8 cellular contexts compared by ENCODE assay signal in genomic region chrX:48025561-48025960, GRCh38. TPM values are rescaled to one million over a fixed set of nuclear protein-coding genes. Genes with fewer than 3 reads are reported as not detected.
DNase-seq lines count a peak whose midpoint lies in the region; ATAC-seq, FAIRE-seq and TF ChIP-seq lines count a peak whose summit lies in the region.

No MANE protein-coding gene starts in this region.

- H3K9me3 Mint-ChIP-seq in brain: peaks cover 0 to 6% (median 2%) of the 10 kb centered on the region in 5 experiments

- TF ChIP-seq CTCF in Loucy (conservative IDR thresholded peaks at IDR 0.05; ENCODE audit: low read length) (peak; percentile 60), brain (conservative IDR thresholded peaks at IDR 0.05) (peak; percentile 56 to 62)

- H3K4me1 ChIP-seq in Loucy (ENCODE audit: insufficient read depth, low read length, poor library complexity, severe bottlenecking): peaks cover 2% of the 10 kb centered on the region

- H4K20me1 ChIP-seq in Loucy (ENCODE audit: insufficient read depth, low read length, poor library complexity, severe bottlenecking): no peaks in the 10 kb centered on the region

- peak overlapping the region; percentile 65 to 90 (median 83) for H3K27ac Mint-ChIP-seq in brain

- H3K9me3 ChIP-seq in Loucy (ENCODE audit: insufficient read depth, low read depth, low read length): no peaks in the 10 kb centered on the region

- H3K36me3 Mint-ChIP-seq in brain: no peaks in the 10 kb centered on the region

- H3K4me2 ChIP-seq in Loucy (ENCODE audit: low read depth, low read length, poor library complexity, severe bottlenecking): no peak overlapping the region

- H3K27me3 Mint-ChIP-seq in brain: no peaks in the 10 kb centered on the region

- peak; percentile 32 for DNase-seq in activated gamma-delta T cell treated with Interleukin-2 at 50 U/mL for 16 hours
- DNase-seq in activated gamma-delta T cell (lab: John Stamatoyannopoulos, UW): no peak
- DNase-seq in RPMI7951 (ENCODE audit: low read depth): peak; percentile 74
- peak; percentile 22 to 33 for DNase-seq in stimulated activated CD4-positive, alpha-beta T cell treated with anti-CD3 and anti-CD28 coated beads, Interleukin-2, amount 100 ng/mL, for 24 hours

- H2AFZ ChIP-seq in Loucy (ENCODE audit: low read length): no peak overlapping the region

- FAIRE-seq in islet of Langerhans (lab: Jason Lieb, UNC): peak; percentile 84

- H3K79me2 ChIP-seq in Loucy (ENCODE audit: insufficient read depth, low read length): no peaks in the 10 kb centered on the region

- H3K4me3 ChIP-seq in Loucy (ENCODE audit: low read length, poor library complexity, severe bottlenecking): no peak overlapping the region

- H3K27me3 ChIP-seq in Loucy (ENCODE audit: insufficient read depth, low read length, poor library complexity, severe bottlenecking): no peaks in the 10 kb centered on the region

- ATAC-seq in HG03135 (IDR thresholded peaks at IDR 0.05; ENCODE audit: unreplicated experiment): no peak

- H3K9ac ChIP-seq in Loucy (ENCODE audit: low read depth, low read length, poor library complexity, severe bottlenecking): no peak overlapping the region

- peak overlapping the region; percentile 26 to 79 (median 52) for H3K4me3 Mint-ChIP-seq in brain

- H3K4me1 Mint-ChIP-seq in brain: peaks cover 17% of the 10 kb centered on the region

- no peaks in the 10 kb centered on the region for H3K9me2 ChIP-seq in Loucy (replicated peaks; ENCODE audit: low read depth, low read length)

- no peaks in the 10 kb centered on the region for H3F3A ChIP-seq in Loucy (ENCODE audit: low read depth)

- no peaks in the 10 kb centered on the region for H3K36me3 ChIP-seq in Loucy (ENCODE audit: insufficient read depth, low read length)

RNA-seq across cellular contexts. Expression of gene SPACA5, which starts 18.8 kb away (rescaled TPM):
- 0.78 TPM in 1 of 2 replicates, not detected in the other for total RNA-seq in RPMI7951 (2014; rRNA removed; shearing (Covaris generic))
- not detected for polyA plus RNA-seq in brain (ENCODE audit: insufficient read depth, low read depth, low replicate concordance)

RNA-seq across cellular contexts. Expression of gene ZNF182, which starts 21.8 kb away (rescaled TPM):
- 4.7 and 5.2 TPM in 2 replicates for total RNA-seq in RPMI7951 (2014; rRNA removed; shearing (Covaris generic))
- polyA plus RNA-seq in brain (ENCODE audit: insufficient read depth, low read depth, low replicate concordance): 1.7 TPM

RNA-seq across cellular contexts. Expression of gene ZNF630, which starts 45.9 kb away (rescaled TPM):
- total RNA-seq in RPMI7951 (2014; rRNA removed; shearing (Covaris generic)): 3.5 and 3.7 TPM in 2 replicates
- 2.1 TPM for polyA plus RNA-seq in brain (ENCODE audit: insufficient read depth, low read depth, low replicate concordance)
